ENCODE assay signal across 1 cellular context in genomic region chr14:38143170-38143569, GRCh38.
TF ChIP-seq lines count a peak whose summit lies in the region.

No MANE protein-coding gene starts in this region.

TF ChIP-seq in GM23338, 12 proteins besides CTCF, POLR2A, EP300 and RAD21 (continued from another document):
- TF ChIP-seq ZNF462 (CRISPR knock-in tag; IDR thresholded peaks at IDR 0.05) (no peak), ZNF114 (CRISPR knock-in tag; IDR thresholded peaks at IDR 0.05) (no peak), EZH2 (IDR thresholded peaks at IDR 0.05; ENCODE audit: low read depth, unreplicated experiment) (no peak), CREB1 (CRISPR knock-in tag; IDR thresholded peaks at IDR 0.05; ENCODE audit: low read depth) (no peak), JUNB (IDR thresholded peaks at IDR 0.05; ENCODE audit: unreplicated experiment) (no peak), STAT1 (IDR thresholded peaks at IDR 0.05; ENCODE audit: unreplicated experiment) (no peak), NANOG (IDR thresholded peaks at IDR 0.05; ENCODE audit: borderline replicate concordance) (no peak), POLR2AphosphoS5 (IDR thresholded peaks at IDR 0.05; ENCODE audit: low read depth) (no peak), ZNF331 (CRISPR knock-in tag; IDR thresholded peaks at IDR 0.05; ENCODE audit: low read depth) (no peak)
